ENCODE assay signal across 17 cellular contexts in genomic region chr15:63722144-63722543, GRCh38.
A peak's percentile ranks its signal among the peaks of the same experiment; 100 is the strongest.
DNase-seq lines count a peak whose midpoint lies in the region; ATAC-seq and TF ChIP-seq lines count a peak whose summit lies in the region.
"Had no signal": no experiment of that assay in that cellular context is flagged by ENCODE, and none has a peak within 500 bp of the region (broad histone marks: within the 10 kb centered on the region; RNA-seq: fewer than 3 reads in every experiment).

No MANE protein-coding gene starts in this region.

- H3K36me3 ChIP-seq in BJ (ENCODE audit: control insufficient read depth, insufficient read depth, low read length) = no peaks in the 10 kb centered on the region
- H3K36me3 ChIP-seq in adipocyte (ENCODE audit: control insufficient read depth, insufficient read depth, low read length, severe bottlenecking) = peaks cover 33% of the 10 kb centered on the region
- H3K36me3 ChIP-seq in suprapubic skin = peaks cover 33% of the 10 kb centered on the region

- POLR2A ChIA-PET in BJ (lab: Charles Lee) = no interaction called here

- H3K4me3 ChIP-seq in BJ (ENCODE audit: low read depth, low read length) (no peak overlapping the region), LNCaP clone FGC (ENCODE audit: low read depth, low read length) (no peak overlapping the region), adipocyte (ENCODE audit: low read length) (peak overlapping the region; percentile 0), suprapubic skin (no peak overlapping the region)
- H3K4me3 ChIP-seq: K562 had no signal

- no peaks in the 10 kb centered on the region for H3K9me3 ChIP-seq in adipocyte (ENCODE audit: control insufficient read depth, low read length)
- H3K9me3 ChIP-seq in suprapubic skin = no peaks in the 10 kb centered on the region
- H3K9me3 ChIP-seq: Caco-2 had no signal

- DNase-seq in BJ (ENCODE audit: low read depth) (peak; percentile 13), LNCaP clone FGC (ENCODE audit: low read depth) (peak; percentile 47), adipocyte (ENCODE audit: low read depth) (no peak), CD14-positive monocyte (ENCODE audit: low spot score) (no peak), suprapubic skin (ENCODE audit: low spot score in 2 of 2) (no peak)
- DNase-seq in activated CD4-positive, CD25-positive, alpha-beta regulatory T cell (lab: John Stamatoyannopoulos, UW) = no peak
- DNase-seq: C1 segment of cervical spinal cord; Caco-2; CD4-positive, alpha-beta T cell; GDM1; GOT3; H7; IMR-90 had no signal

- no peak overlapping the region for H3K27ac Mint-ChIP-seq in CD14-positive monocyte
- H3K27ac Mint-ChIP-seq: B cell; CD4-positive, alpha-beta T cell had no signal

- H3K4me1 Mint-ChIP-seq in CD14-positive monocyte = no peaks in the 10 kb centered on the region
- H3K4me1 Mint-ChIP-seq: B cell had no signal

- ATAC-seq in GM18867 (IDR thresholded peaks at IDR 0.05; ENCODE audit: unreplicated experiment) = no peak
- ATAC-seq: HCT116, K562 had no signal

- H3K4me3 Mint-ChIP-seq in CD14-positive monocyte = no peak overlapping the region
- H3K4me3 Mint-ChIP-seq: B cell; CD4-positive, alpha-beta T cell had no signal

- H3K9me3 Mint-ChIP-seq in CD14-positive monocyte = no peaks in the 10 kb centered on the region
- H3K9me3 Mint-ChIP-seq: CD4-positive, alpha-beta T cell had no signal

- H3K4me1 ChIP-seq in adipocyte (ENCODE audit: control insufficient read depth, insufficient read depth, low read length) = peaks cover 59% of the 10 kb centered on the region
- H3K4me1 ChIP-seq in suprapubic skin = peaks cover 7% of the 10 kb centered on the region

- H3K27me3 ChIP-seq in BJ (ENCODE audit: control insufficient read depth, insufficient read depth, low read length) (no peaks in the 10 kb centered on the region), adipocyte (replicated peaks; ENCODE audit: control insufficient read depth, insufficient read depth, low read length) (no peaks in the 10 kb centered on the region), suprapubic skin (no peaks in the 10 kb centered on the region)

- intact Hi-C loops in CD14-positive monocyte (cut with micrococcal nuclease) = no loop called here

- WGBS in suprapubic skin = 95% methylated on average over 4 of the region's 4 CpGs

- H3K27ac ChIP-seq in suprapubic skin = no peak overlapping the region

- CTCF ChIA-PET in BJ (lab: Yijun Ruan, JAX) = no interaction called here

- no peak for TF ChIP-seq POLR2A in suprapubic skin (IDR thresholded peaks at IDR 0.05)

- no peak for TF ChIP-seq EP300 in suprapubic skin (IDR thresholded peaks at IDR 0.05)

- H3K27me3 Mint-ChIP-seq in CD14-positive monocyte (ENCODE audit: low read depth in 3 of 3) = no peaks in the 10 kb centered on the region
- H3K27me3 Mint-ChIP-seq: B cell; CD4-positive, alpha-beta T cell had no signal

- TF ChIP-seq CTCF in BJ (IDR thresholded peaks at IDR 0.05; ENCODE audit: insufficient read depth, low read depth, low read length) (no peak), LNCaP clone FGC (IDR thresholded peaks at IDR 0.05; ENCODE audit: control insufficient read depth, extremely low read depth, insufficient read depth) (no peak), CD14-positive monocyte (IDR thresholded peaks at IDR 0.05) (no peak), suprapubic skin (IDR thresholded peaks at IDR 0.05) (no peak)

- H3K36me3 Mint-ChIP-seq in CD14-positive monocyte = peaks cover 71 to 86% of the 10 kb centered on the region in 2 donors

- H3K9ac ChIP-seq in adipocyte (ENCODE audit: low read length) = no peak overlapping the region

Comparison
In these comparisons a context has a peak if more than half of its experiments do, and no peak if none do; other contexts are left out.
1. DNase-seq: peak in BJ (single experiment) and LNCaP clone FGC (single experiment); none in adipocyte (single experiment), CD14-positive monocyte (single experiment), suprapubic skin (0 of 2) and activated CD4-positive, CD25-positive, alpha-beta regulatory T cell (0 of 4).